In the genomic region with DNA sequence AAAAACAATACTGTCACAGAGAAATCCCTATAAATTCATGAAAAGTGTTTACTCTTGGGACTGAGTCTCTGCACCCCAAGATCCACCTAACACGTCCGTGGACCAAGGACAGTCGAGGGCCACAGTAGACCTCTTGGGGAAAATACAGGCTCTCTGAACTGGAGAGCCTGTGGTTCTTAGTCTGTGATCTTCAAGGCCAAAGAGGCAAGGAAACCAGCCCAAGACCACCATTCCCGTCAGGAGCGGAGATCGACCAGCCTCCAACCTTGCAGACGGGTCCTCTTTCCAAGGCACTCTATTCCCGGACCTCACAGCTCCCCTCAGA, we compare ENCODE assay signal across 8 cellular contexts. TPM values are rescaled to one million over a fixed set of nuclear protein-coding genes. Genes with fewer than 3 reads are reported as not detected.
DNase-seq lines count a peak whose midpoint lies in the region; ATAC-seq and TF ChIP-seq lines count a peak whose summit lies in the region.

No MANE protein-coding gene starts in this region.

- no peaks in the 10 kb centered on the region for H3K9me3 Mint-ChIP-seq in dendritic cell treated with granulocyte-macrophage colony-stimulating factor and Interleukin-4, amounts not matched to agents 40 ng/mL and 50 ng/mL, for 4 days
- no peaks in the 10 kb centered on the region for H3K9me3 Mint-ChIP-seq in nephron

- no peaks in the 10 kb centered on the region for H3K9me3 ChIP-seq in BLaER1

- no peak for ATAC-seq in GM18519 (IDR thresholded peaks at IDR 0.05; ENCODE audit: low FRiP score, unreplicated experiment)

- peak overlapping the region; percentile 89 for H3K4me2 ChIP-seq in BLaER1

- H3K4me1 Mint-ChIP-seq in dendritic cell treated with granulocyte-macrophage colony-stimulating factor and Interleukin-4, amounts not matched to agents 40 ng/mL and 50 ng/mL, for 4 days (ENCODE audit: low read depth) = peaks cover 40% of the 10 kb centered on the region
- H3K4me1 Mint-ChIP-seq in nephron = peaks cover 32% of the 10 kb centered on the region

- H3K36me3 Mint-ChIP-seq in dendritic cell treated with granulocyte-macrophage colony-stimulating factor and Interleukin-4, amounts not matched to agents 40 ng/mL and 50 ng/mL, for 4 days (ENCODE audit: low read depth) = no peaks in the 10 kb centered on the region
- no peaks in the 10 kb centered on the region for H3K36me3 Mint-ChIP-seq in nephron (ENCODE audit: low read depth)

- H3K27me3 Mint-ChIP-seq in dendritic cell treated with granulocyte-macrophage colony-stimulating factor and Interleukin-4, amounts not matched to agents 40 ng/mL and 50 ng/mL, for 4 days = peaks cover 72% of the 10 kb centered on the region
- peaks cover 5% of the 10 kb centered on the region for H3K27me3 Mint-ChIP-seq in nephron (ENCODE audit: low read depth)

- H3K27me3 ChIP-seq in BLaER1 = peaks cover 17% of the 10 kb centered on the region

- H3K9ac ChIP-seq in BLaER1 = peak overlapping the region; percentile 89

- TF ChIP-seq CTCF in nephron (IDR thresholded peaks at IDR 0.05; ENCODE audit: unreplicated experiment in 3 of 3) = no peak

- intact Hi-C loops in dendritic cell treated with granulocyte-macrophage colony-stimulating factor and Interleukin-4, amounts not matched to agents 40 ng/mL and 50 ng/mL, for 4 days (cut with micrococcal nuclease) = no loop called here

- H4K20me1 ChIP-seq in BLaER1 = peaks cover 26% of the 10 kb centered on the region

- peak overlapping the region; percentile 66 for H3K27ac Mint-ChIP-seq in dendritic cell treated with granulocyte-macrophage colony-stimulating factor and Interleukin-4, amounts not matched to agents 40 ng/mL and 50 ng/mL, for 4 days
- H3K27ac Mint-ChIP-seq in nephron = peak overlapping the region; percentile 90 to 98 (median 94)

- H3K4me3 ChIP-seq in BLaER1 = peak overlapping the region; percentile 80
- H3K4me3 ChIP-seq in Jurkat, Clone E6-1 (ENCODE audit: low read length) = peak overlapping the region; percentile 53

- peak overlapping the region; percentile 78 for H3K4me3 Mint-ChIP-seq in dendritic cell treated with granulocyte-macrophage colony-stimulating factor and Interleukin-4, amounts not matched to agents 40 ng/mL and 50 ng/mL, for 4 days
- H3K4me3 Mint-ChIP-seq in nephron = peak overlapping the region; percentile 87 to 89 (median 88)

- peaks cover 37% of the 10 kb centered on the region for H3K4me1 ChIP-seq in BLaER1

- no peaks in the 10 kb centered on the region for H3K36me3 ChIP-seq in BLaER1

- no peak for DNase-seq in Jurkat, Clone E6-1 (ENCODE audit: low read depth, low spot score)
- DNase-seq in dermis blood vessel endothelial cell (no peak), middle frontal gyrus (ENCODE audit: extremely low spot score, low spot score) (no peak)
- no peak for DNase-seq in activated CD4-positive, CD25-positive, alpha-beta regulatory T cell treated with anti-CD3 and anti-CD28 coated beads, Interleukin-2, amount 50 U/mL, for 72 hours

- peak overlapping the region; percentile 90; the same call in 1 of the 2 replicates for H3K27ac ChIP-seq in BLaER1

RNA-seq across cellular contexts. Expression of a gene that starts 1.6 kb away (rescaled TPM):
- polyA plus RNA-seq in Jurkat, Clone E6-1 (2012; ENCODE audit: insufficient read depth, insufficient read length) = 16.3 TPM
- total RNA-seq in dermis blood vessel endothelial cell = 88.2 and 118 TPM in 2 replicates

RNA-seq across cellular contexts. Expression of a gene that starts 40.8 kb away (rescaled TPM):
- not detected for polyA plus RNA-seq in Jurkat, Clone E6-1 (2012; ENCODE audit: insufficient read depth, insufficient read length)
- total RNA-seq in dermis blood vessel endothelial cell = 235 and 251 TPM in 2 replicates
